In the genomic region with DNA sequence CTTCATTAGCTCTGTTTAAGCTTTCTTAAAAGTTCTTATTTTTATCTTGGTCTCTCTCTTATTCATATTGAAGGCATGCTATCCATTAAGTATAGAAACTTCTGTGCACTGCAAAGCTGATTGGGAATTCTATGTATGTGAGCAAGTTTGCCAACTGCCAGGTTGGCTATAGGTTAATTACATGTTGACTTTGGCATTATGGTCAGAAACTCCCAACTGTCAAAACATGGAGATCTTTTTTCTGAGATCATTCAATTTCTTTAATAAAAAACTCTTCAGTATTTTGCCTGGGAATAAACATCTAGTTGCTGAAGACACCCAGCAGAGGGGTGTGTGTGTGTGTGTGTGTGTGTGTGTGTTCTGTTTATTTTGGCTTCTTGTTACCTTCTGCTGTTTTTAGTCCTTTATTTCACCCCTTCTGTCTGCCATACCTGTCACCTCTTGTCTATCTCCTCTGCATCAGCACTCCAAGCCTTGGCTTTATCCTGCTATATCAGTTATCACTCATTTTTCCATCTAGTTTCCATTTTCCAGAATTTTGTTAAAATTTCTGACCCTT, we compare ENCODE assay signal across 2 cellular contexts.
A peak's percentile ranks its signal among the peaks of the same experiment; 100 is the strongest.
TF ChIP-seq lines count a peak whose summit lies in the region.

No MANE protein-coding gene starts in this region.

TF ChIP-seq in liver, 16 proteins besides CTCF, POLR2A, EP300 and RAD21 (continued from another document):
- TF ChIP-seq, protein P1, sequence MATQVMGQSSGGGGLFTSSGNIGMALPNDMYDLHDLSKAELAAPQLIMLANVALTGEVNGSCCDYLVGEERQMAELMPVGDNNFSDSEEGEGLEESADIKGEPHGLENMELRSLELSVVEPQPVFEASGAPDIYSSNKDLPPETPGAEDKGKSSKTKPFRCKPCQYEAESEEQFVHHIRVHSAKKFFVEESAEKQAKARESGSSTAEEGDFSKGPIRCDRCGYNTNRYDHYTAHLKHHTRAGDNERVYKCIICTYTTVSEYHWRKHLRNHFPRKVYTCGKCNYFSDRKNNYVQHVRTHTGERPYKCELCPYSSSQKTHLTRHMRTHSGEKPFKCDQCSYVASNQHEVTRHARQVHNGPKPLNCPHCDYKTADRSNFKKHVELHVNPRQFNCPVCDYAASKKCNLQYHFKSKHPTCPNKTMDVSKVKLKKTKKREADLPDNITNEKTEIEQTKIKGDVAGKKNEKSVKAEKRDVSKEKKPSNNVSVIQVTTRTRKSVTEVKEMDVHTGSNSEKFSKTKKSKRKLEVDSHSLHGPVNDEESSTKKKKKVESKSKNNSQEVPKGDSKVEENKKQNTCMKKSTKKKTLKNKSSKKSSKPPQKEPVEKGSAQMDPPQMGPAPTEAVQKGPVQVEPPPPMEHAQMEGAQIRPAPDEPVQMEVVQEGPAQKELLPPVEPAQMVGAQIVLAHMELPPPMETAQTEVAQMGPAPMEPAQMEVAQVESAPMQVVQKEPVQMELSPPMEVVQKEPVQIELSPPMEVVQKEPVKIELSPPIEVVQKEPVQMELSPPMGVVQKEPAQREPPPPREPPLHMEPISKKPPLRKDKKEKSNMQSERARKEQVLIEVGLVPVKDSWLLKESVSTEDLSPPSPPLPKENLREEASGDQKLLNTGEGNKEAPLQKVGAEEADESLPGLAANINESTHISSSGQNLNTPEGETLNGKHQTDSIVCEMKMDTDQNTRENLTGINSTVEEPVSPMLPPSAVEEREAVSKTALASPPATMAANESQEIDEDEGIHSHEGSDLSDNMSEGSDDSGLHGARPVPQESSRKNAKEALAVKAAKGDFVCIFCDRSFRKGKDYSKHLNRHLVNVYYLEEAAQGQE (IDR thresholded peaks at IDR 0.05), result no peak
- TF ChIP-seq HNF4A (conservative IDR thresholded peaks at IDR 0.05), result peak; percentile 21 to 47
- TF ChIP-seq SP1 (IDR thresholded peaks at IDR 0.05), result peak; percentile 9
- peak; percentile 56 for TF ChIP-seq FOXA2 (IDR thresholded peaks at IDR 0.05)

TF ChIP-seq in HepG2, 621 proteins besides CTCF, POLR2A, EP300 and RAD21 (continued from another document):
- no peak for TF ChIP-seq ZNF691 (CRISPR knock-in tag; IDR thresholded peaks at IDR 0.05; ENCODE audit: borderline replicate concordance, low read depth)
- TF ChIP-seq, protein P2, sequence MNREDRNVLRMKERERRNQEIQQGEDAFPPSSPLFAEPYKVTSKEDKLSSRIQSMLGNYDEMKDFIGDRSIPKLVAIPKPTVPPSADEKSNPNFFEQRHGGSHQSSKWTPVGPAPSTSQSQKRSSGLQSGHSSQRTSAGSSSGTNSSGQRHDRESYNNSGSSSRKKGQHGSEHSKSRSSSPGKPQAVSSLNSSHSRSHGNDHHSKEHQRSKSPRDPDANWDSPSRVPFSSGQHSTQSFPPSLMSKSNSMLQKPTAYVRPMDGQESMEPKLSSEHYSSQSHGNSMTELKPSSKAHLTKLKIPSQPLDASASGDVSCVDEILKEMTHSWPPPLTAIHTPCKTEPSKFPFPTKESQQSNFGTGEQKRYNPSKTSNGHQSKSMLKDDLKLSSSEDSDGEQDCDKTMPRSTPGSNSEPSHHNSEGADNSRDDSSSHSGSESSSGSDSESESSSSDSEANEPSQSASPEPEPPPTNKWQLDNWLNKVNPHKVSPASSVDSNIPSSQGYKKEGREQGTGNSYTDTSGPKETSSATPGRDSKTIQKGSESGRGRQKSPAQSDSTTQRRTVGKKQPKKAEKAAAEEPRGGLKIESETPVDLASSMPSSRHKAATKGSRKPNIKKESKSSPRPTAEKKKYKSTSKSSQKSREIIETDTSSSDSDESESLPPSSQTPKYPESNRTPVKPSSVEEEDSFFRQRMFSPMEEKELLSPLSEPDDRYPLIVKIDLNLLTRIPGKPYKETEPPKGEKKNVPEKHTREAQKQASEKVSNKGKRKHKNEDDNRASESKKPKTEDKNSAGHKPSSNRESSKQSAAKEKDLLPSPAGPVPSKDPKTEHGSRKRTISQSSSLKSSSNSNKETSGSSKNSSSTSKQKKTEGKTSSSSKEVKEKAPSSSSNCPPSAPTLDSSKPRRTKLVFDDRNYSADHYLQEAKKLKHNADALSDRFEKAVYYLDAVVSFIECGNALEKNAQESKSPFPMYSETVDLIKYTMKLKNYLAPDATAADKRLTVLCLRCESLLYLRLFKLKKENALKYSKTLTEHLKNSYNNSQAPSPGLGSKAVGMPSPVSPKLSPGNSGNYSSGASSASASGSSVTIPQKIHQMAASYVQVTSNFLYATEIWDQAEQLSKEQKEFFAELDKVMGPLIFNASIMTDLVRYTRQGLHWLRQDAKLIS (CRISPR knock-in tag; IDR thresholded peaks at IDR 0.05), result no peak
